3 cellular contexts compared by ENCODE assay signal in the genomic region with DNA sequence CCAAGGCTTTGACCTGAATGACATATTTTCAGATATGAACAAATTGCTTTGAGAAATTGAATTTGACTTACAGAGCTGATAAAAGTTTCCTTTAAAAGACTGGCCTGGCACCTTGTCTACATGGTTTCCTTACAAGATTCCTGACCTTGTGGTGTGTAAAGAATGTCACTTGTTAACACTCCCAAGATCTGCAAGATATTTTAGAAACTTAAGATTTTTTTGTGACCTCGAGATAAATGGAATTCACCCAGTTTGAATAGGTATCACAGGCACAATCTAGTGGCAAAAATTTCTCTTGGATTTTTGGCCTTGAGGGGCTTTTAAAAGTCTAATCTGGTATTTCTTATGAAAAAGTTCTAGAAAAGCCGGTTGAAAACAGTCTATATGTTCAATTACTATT.
"Had no signal": no experiment of that assay in that cellular context is flagged by ENCODE, and none has a peak within 500 bp of the region (broad histone marks: within the 10 kb centered on the region; RNA-seq: fewer than 3 reads in every experiment).

No MANE protein-coding gene starts in this region.

- DNase-seq: GDM1, GF-D8 had no signal

- H3K4me3 ChIP-seq: GM12878 had no signal
